In genomic region chr4:40046311-40046980, GRCh38 we compare ENCODE assay signal across 10 cellular contexts. TPM values are rescaled to one million over a fixed set of nuclear protein-coding genes. Genes with fewer than 3 reads are reported as not detected.
DNase-seq lines count a peak whose midpoint lies in the region; ATAC-seq and TF ChIP-seq lines count a peak whose summit lies in the region.
"Had no signal": no experiment of that assay in that cellular context is flagged by ENCODE, and none has a peak within 500 bp of the region (broad histone marks: within the 10 kb centered on the region; RNA-seq: fewer than 3 reads in every experiment).

No MANE protein-coding gene starts in this region.

- H3K4me3 Mint-ChIP-seq in T-helper 1 cell treated with Interleukin-12 subunit alpha and Interleukin-12 subunit beta and Interleukin-4 antibody, amounts not matched to agents 30 μg/mL and 1 μg/mL, for 36 hours, result peak overlapping the region; percentile 5
- H3K4me3 Mint-ChIP-seq: T-helper 17 cell had no signal

- DNase-seq in DMS 273 (lab: John Stamatoyannopoulos, UW; ENCODE audit: unreplicated experiment) (peak; percentile 1), DMS 273 treated with DMSO at 0.1 percent for 48 hours (lab: John Stamatoyannopoulos, UW) (no peak), fibroblast of the aortic adventitia (ENCODE audit: low read depth) (peak; percentile 77)
- peak; percentile 32 for DNase-seq in stimulated activated CD4-positive, alpha-beta T cell treated with anti-CD3 and anti-CD28 coated beads, Interleukin-2, amount 100 ng/mL, for 24 hours
- DNase-seq in activated effector memory CD4-positive, alpha-beta T cell treated with anti-CD3 and anti-CD28 coated beads, Interleukin-2, amount 50 U/mL, for 16 hours, result no peak
- DNase-seq: T-helper 17 cell had no signal

- no peaks in the 10 kb centered on the region for H3K9me3 Mint-ChIP-seq in T-helper 1 cell treated with Interleukin-12 subunit alpha and Interleukin-12 subunit beta and Interleukin-4 antibody, amounts not matched to agents 30 μg/mL and 1 μg/mL, for 36 hours

- H3K4me1 Mint-ChIP-seq in T-helper 1 cell treated with Interleukin-12 subunit alpha and Interleukin-12 subunit beta and Interleukin-4 antibody, amounts not matched to agents 30 μg/mL and 1 μg/mL, for 36 hours (ENCODE audit: low read depth), result peaks cover 5% of the 10 kb centered on the region

- H3K36me3 Mint-ChIP-seq in T-helper 1 cell treated with Interleukin-12 subunit alpha and Interleukin-12 subunit beta and Interleukin-4 antibody, amounts not matched to agents 30 μg/mL and 1 μg/mL, for 36 hours (ENCODE audit: low read depth), result no peaks in the 10 kb centered on the region

- no peak overlapping the region for H3K4me3 ChIP-seq in fibroblast of the aortic adventitia (ENCODE audit: low read depth, low read length)
- H3K4me3 ChIP-seq: HAP-1 had no signal

- no peaks in the 10 kb centered on the region for H3K27me3 Mint-ChIP-seq in T-helper 1 cell treated with Interleukin-12 subunit alpha and Interleukin-12 subunit beta and Interleukin-4 antibody, amounts not matched to agents 30 μg/mL and 1 μg/mL, for 36 hours (ENCODE audit: low read depth)
- H3K27me3 Mint-ChIP-seq: T-helper 17 cell had no signal

- peak; percentile 27 for TF ChIP-seq CTCF in fibroblast of the aortic adventitia (IDR thresholded peaks at IDR 0.05; ENCODE audit: insufficient read depth, low read length)

- ATAC-seq in HG03432 (IDR thresholded peaks at IDR 0.05; ENCODE audit: unreplicated experiment), result no peak
- ATAC-seq in GM19351 (IDR thresholded peaks at IDR 0.05; ENCODE audit: unreplicated experiment), result no peak
- ATAC-seq: T-helper 17 cell had no signal

- H3K27ac Mint-ChIP-seq in T-helper 1 cell treated with Interleukin-12 subunit alpha and Interleukin-12 subunit beta and Interleukin-4 antibody, amounts not matched to agents 30 μg/mL and 1 μg/mL, for 36 hours, result peak overlapping the region; percentile 56
- H3K27ac Mint-ChIP-seq: T-helper 17 cell had no signal

RNA-seq across cellular contexts. Expression of gene N4BP2, which starts 10.2 kb away (rescaled TPM):
- total RNA-seq in fibroblast of the aortic adventitia (ENCODE audit: low replicate concordance), result 15.4 and 35.1 TPM in 2 replicates

Comparison
In these comparisons a context has a peak if more than half of its experiments do, and no peak if none do; other contexts are left out.
1. DNase-seq: peak in DMS 273 (single experiment), fibroblast of the aortic adventitia (single experiment) and stimulated activated CD4-positive, alpha-beta T cell treated with anti-CD3 and anti-CD28 coated beads, Interleukin-2, amount 100 ng/mL, for 24 hours (2 of 2); none in DMS 273 treated with DMSO at 0.1 percent for 48 hours (single experiment) and activated effector memory CD4-positive, alpha-beta T cell treated with anti-CD3 and anti-CD28 coated beads, Interleukin-2, amount 50 U/mL, for 16 hours (single experiment).